Comparison of ENCODE assay signal across 8 cellular contexts in genomic region chr17:38870259-38871165, GRCh38. TPM values are rescaled to one million over a fixed set of nuclear protein-coding genes. Genes with fewer than 3 reads are reported as not detected.
DNase-seq lines count a peak whose midpoint lies in the region; ATAC-seq and TF ChIP-seq lines count a peak whose summit lies in the region.

No MANE protein-coding gene starts in this region.

- intact Hi-C loops in thyroid gland (cut with DNase I): no loop called here

- H3K4me3 ChIP-seq in fibroblast of the aortic adventitia (ENCODE audit: low read depth, low read length) (peak overlapping the region; percentile 96), neuron (ENCODE audit: low read length) (peak overlapping the region; percentile 66), thyroid gland (replicated peaks in 1 of 3) (peak overlapping the region; percentile 87 to 99 (median 92))

- H3K4me1 ChIP-seq in neuron (ENCODE audit: insufficient read depth, low read length) (peaks cover 19% of the 10 kb centered on the region), thyroid gland (peaks cover 36 to 56% of the 10 kb centered on the region in 2 donors)

- H3K9me3 ChIP-seq in neuron (ENCODE audit: low read length) (no peaks in the 10 kb centered on the region), thyroid gland (no peaks in the 10 kb centered on the region)

- no peak for TF ChIP-seq POLR2A in thyroid gland (IDR thresholded peaks at IDR 0.05)

- H3K27ac ChIP-seq in thyroid gland: peak overlapping the region; percentile 92 to 98 (median 95)

- DNase-seq in D341Med (ENCODE audit: low spot score) (peak; percentile 80), RKO (ENCODE audit: low spot score) (peak; percentile 84), fibroblast of the aortic adventitia (ENCODE audit: low read depth) (peak; percentile 54), thyroid gland (peak; percentile 74 to 77)
- peak; percentile 65 for DNase-seq in activated effector memory CD4-positive, alpha-beta T cell treated with Interleukin-2 at 50 U/mL for 16 hours

- TF ChIP-seq CTCF in fibroblast of the aortic adventitia (IDR thresholded peaks at IDR 0.05; ENCODE audit: insufficient read depth, low read length): no peak
- no peak for TF ChIP-seq CTCF in thyroid gland (IDR thresholded peaks at IDR 0.05)

- peak; percentile 28 for ATAC-seq in HG02852 (IDR thresholded peaks at IDR 0.05; ENCODE audit: unreplicated experiment)
- no peak for ATAC-seq in HG03520 (IDR thresholded peaks at IDR 0.05; ENCODE audit: unreplicated experiment)

- H3K27me3 ChIP-seq in neuron (ENCODE audit: insufficient read depth, low read length): no peaks in the 10 kb centered on the region
- H3K27me3 ChIP-seq in thyroid gland: no peaks in the 10 kb centered on the region

- no peaks in the 10 kb centered on the region for H3K36me3 ChIP-seq in neuron (ENCODE audit: insufficient read depth, low read length)
- H3K36me3 ChIP-seq in thyroid gland: no peaks in the 10 kb centered on the region

- WGBS in thyroid gland, 2 donors: 0 to 1% methylated on average over 27 to 33 of the region's 56 CpGs

- H2AFZ ChIP-seq in neuron (ENCODE audit: low read depth, low read length): peak overlapping the region; percentile 94

RNA-seq across cellular contexts. Expression of gene LASP1, which starts 0.7 kb away (rescaled TPM):
- total RNA-seq in fibroblast of the aortic adventitia (ENCODE audit: low replicate concordance) (65.6 and 174 TPM in 2 replicates), thyroid gland (10 to 100 TPM; 69.3 to 77.5 (median 71.1) TPM)

RNA-seq across cellular contexts. Expression of gene RPL23, which starts 17.0 kb away (rescaled TPM):
- total RNA-seq in fibroblast of the aortic adventitia (ENCODE audit: low replicate concordance): 638 and 2,401 TPM in 2 replicates
- 1,000 to 10,000 TPM; 1,055 to 2,735 (median 1,279) TPM for total RNA-seq in thyroid gland

RNA-seq across cellular contexts. Expression of gene CWC25, which starts 45.4 kb away (rescaled TPM):
- total RNA-seq in fibroblast of the aortic adventitia (ENCODE audit: low replicate concordance): 10.4 and 27.8 TPM in 2 replicates
- 10 to 100 TPM; 19.0 to 26.8 (median 22.1) TPM for total RNA-seq in thyroid gland
